In genomic region chr10:117216611-117217195, GRCh38 we compare ENCODE assay signal across 1 cellular context.
A peak's percentile ranks its signal among the peaks of the same experiment; 100 is the strongest.
TF ChIP-seq lines count a peak whose summit lies in the region.

No MANE protein-coding gene starts in this region.

TF ChIP-seq in GM12878, 131 proteins besides CTCF, POLR2A, EP300 and RAD21 (continued from another document):
- TF ChIP-seq PBX3 (IDR thresholded peaks at IDR 0.05; ENCODE audit: insufficient replicate concordance, low read depth, low read length): no peak
- no peak for TF ChIP-seq CBX5 (IDR thresholded peaks at IDR 0.05; ENCODE audit: low read depth)
- no peak for TF ChIP-seq CEBPB (IDR thresholded peaks at IDR 0.05; ENCODE audit: borderline replicate concordance in 1 of 2, low read depth in 2 of 2, low read length in 2 of 2)
- peak; percentile 72 for TF ChIP-seq CHD2 (IDR thresholded peaks at IDR 0.05; ENCODE audit: borderline replicate concordance, low read depth, low read length)
- no peak for TF ChIP-seq MYC (IDR thresholded peaks at IDR 0.05; ENCODE audit: insufficient read depth, insufficient read length, insufficient replicate concordance, low read length, severe bottlenecking)
- TF ChIP-seq HSF1 (IDR thresholded peaks at IDR 0.05; ENCODE audit: low read depth, low read length): no peak
- TF ChIP-seq SUZ12 (IDR thresholded peaks at IDR 0.05; ENCODE audit: unreplicated experiment): no peak
- peak; percentile 21 for TF ChIP-seq SP1 (IDR thresholded peaks at IDR 0.05; ENCODE audit: low read depth, low read length)
- TF ChIP-seq PRDM15 (CRISPR knock-in tag; IDR thresholded peaks at IDR 0.05): no peak
- TF ChIP-seq NFXL1 (IDR thresholded peaks at IDR 0.05; ENCODE audit: borderline replicate concordance): no peak
- TF ChIP-seq POLR2AphosphoS2 (IDR thresholded peaks at IDR 0.05; ENCODE audit: low read depth, low read length): no peak
- no peak for TF ChIP-seq CREM (IDR thresholded peaks at IDR 0.05; ENCODE audit: low read depth)
- peak; percentile 97 for TF ChIP-seq SMC3 (IDR thresholded peaks at IDR 0.05; ENCODE audit: borderline replicate concordance, low read length)
- 0 out of 4 replicates have a peak, but pooled peaks of 1 of the 2 experiments have one; percentile 8 for TF ChIP-seq IKZF2 (IDR thresholded peaks at IDR 0.05)
- peak; percentile 37; the same call in 1 of the 2 replicates for TF ChIP-seq IRF4 (IDR thresholded peaks at IDR 0.05; ENCODE audit: low read depth, low read length)
- TF ChIP-seq NR2C1 (IDR thresholded peaks at IDR 0.05): no peak
- TF ChIP-seq YY1 (IDR thresholded peaks at IDR 0.05; ENCODE audit: low read depth, low read length): peak; percentile 85
- TF ChIP-seq HCFC1 (IDR thresholded peaks at IDR 0.05; ENCODE audit: low read length): no peak
TF ChIP-seq in GM12878: peak in this region for 23.
